In the genomic region with DNA sequence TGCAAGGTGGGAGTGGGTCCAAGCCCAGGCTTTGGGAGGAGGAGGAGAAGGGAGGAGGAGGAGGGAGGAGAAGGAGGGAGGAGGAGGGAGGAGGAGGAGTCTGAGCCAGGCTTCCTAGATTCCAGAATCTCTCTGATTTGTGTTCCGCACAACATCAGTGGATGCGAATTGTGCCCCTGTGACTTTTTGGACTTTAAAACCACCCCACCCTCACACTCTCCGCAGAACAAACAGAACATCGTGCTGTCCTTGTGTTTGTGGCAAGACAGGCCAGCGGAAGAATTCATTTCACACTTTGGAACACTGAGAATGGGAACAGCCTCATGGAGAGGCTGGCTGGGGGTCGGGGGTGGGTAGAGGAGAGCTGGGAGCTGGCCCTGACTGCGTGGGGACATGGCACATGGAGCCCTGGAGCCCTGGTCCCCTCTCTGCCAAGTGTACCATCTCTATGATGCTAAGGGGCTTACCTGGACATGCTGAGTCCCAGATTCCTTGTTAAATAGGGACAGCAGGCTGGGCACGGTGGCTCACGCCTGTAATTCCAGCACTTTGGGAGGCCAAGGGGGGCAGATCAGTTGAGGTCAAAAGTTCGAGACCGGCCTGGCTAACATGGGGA, we compare ENCODE assay signal across 20 cellular contexts. TPM values are rescaled to one million over a fixed set of nuclear protein-coding genes. Genes with fewer than 3 reads are reported as not detected.
DNase-seq lines count a peak whose midpoint lies in the region; ATAC-seq and TF ChIP-seq lines count a peak whose summit lies in the region.
"Had no signal": no experiment of that assay in that cellular context is flagged by ENCODE, and none has a peak within 500 bp of the region (broad histone marks: within the 10 kb centered on the region; RNA-seq: fewer than 3 reads in every experiment).

No MANE protein-coding gene starts in this region.

- H3K9me3 Mint-ChIP-seq in activated CD8-positive, alpha-beta memory T cell treated with anti-CD3 and anti-CD28 coated beads, Interleukin-2, amount 10 ng/mL, durations not matched to agents 7 days and 5 days (ENCODE audit: low read depth), result no peaks in the 10 kb centered on the region

- H4K20me1 ChIP-seq in hepatocyte (ENCODE audit: insufficient read depth, poor library complexity, severe bottlenecking), result no peaks in the 10 kb centered on the region
- H4K20me1 ChIP-seq: BLaER1 had no signal

- 78% methylated on average over 10 of the region's 11 CpGs for WGBS in hepatocyte (ENCODE audit: low lambda C conversion rate, missing lambda C conversion rate)
- 84% methylated on average over 11 of the region's 11 CpGs for WGBS in mesenchymal stem cell

- H3K27ac Mint-ChIP-seq in activated CD8-positive, alpha-beta memory T cell treated with anti-CD3 and anti-CD28 coated beads, Interleukin-2, amount 10 ng/mL, durations not matched to agents 7 days and 5 days, result no peak overlapping the region
- H3K27ac Mint-ChIP-seq: CD8-positive, alpha-beta T cell had no signal

- no peaks in the 10 kb centered on the region for H3K79me1 ChIP-seq in mesenchymal stem cell (replicated peaks; ENCODE audit: low read length, poor library complexity, severe bottlenecking)

- no peaks in the 10 kb centered on the region for H3K36me3 ChIP-seq in hepatocyte (replicated peaks; ENCODE audit: insufficient read depth, low read depth)
- H3K36me3 ChIP-seq in mesenchymal stem cell (ENCODE audit: control insufficient read depth in 1 of 2, insufficient read depth in 2 of 2, low read depth in 1 of 2, low read length in 2 of 2), result no peaks in the 10 kb centered on the region
- H3K36me3 ChIP-seq in upper lobe of right lung, result no peaks in the 10 kb centered on the region
- H3K36me3 ChIP-seq: BLaER1, Peyer's patch had no signal

- H3K36me3 Mint-ChIP-seq in activated CD8-positive, alpha-beta memory T cell treated with anti-CD3 and anti-CD28 coated beads, Interleukin-2, amount 10 ng/mL, durations not matched to agents 7 days and 5 days, result no peaks in the 10 kb centered on the region
- H3K36me3 Mint-ChIP-seq: CD8-positive, alpha-beta T cell had no signal

- H3K79me2 ChIP-seq in hepatocyte, result no peaks in the 10 kb centered on the region

- no peak overlapping the region for H3K9ac ChIP-seq in mesenchymal stem cell (ENCODE audit: low read length)
- H3K9ac ChIP-seq: BLaER1 had no signal

- H3K9me3 ChIP-seq in hepatocyte (ENCODE audit: low read depth) (no peaks in the 10 kb centered on the region), mesenchymal stem cell (ENCODE audit: control insufficient read depth, low read length) (peaks cover 11% of the 10 kb centered on the region), upper lobe of right lung (peaks cover 2% of the 10 kb centered on the region)

- H3K18ac ChIP-seq in mesenchymal stem cell (ENCODE audit: low read depth in 1 of 2, low read length in 2 of 2), result no peak overlapping the region

- intact Hi-C loops in upper lobe of right lung (cut with DNase I), result no loop called here

- H3K27ac ChIP-seq in hepatocyte (no peak overlapping the region), mesenchymal stem cell (ENCODE audit: low read length, poor library complexity, severe bottlenecking) (no peak overlapping the region), upper lobe of right lung (no peak overlapping the region)
- H3K27ac ChIP-seq: BLaER1, Peyer's patch had no signal

- ATAC-seq in activated CD8-positive, alpha-beta memory T cell treated with anti-CD3 and anti-CD28 coated beads, Interleukin-2, amount 10 ng/mL, durations not matched to agents 7 days and 5 days, result no peak
- ATAC-seq in upper lobe of right lung, result no peak
- no peak for ATAC-seq in GM18517 (IDR thresholded peaks at IDR 0.05; ENCODE audit: unreplicated experiment)
- no peak for ATAC-seq in GM19328 (IDR thresholded peaks at IDR 0.05; ENCODE audit: unreplicated experiment)
- ATAC-seq: CD8-positive, alpha-beta T cell; GM12878; Right ventricle myocardium inferior had no signal

- no peak overlapping the region for H3K14ac ChIP-seq in mesenchymal stem cell (ENCODE audit: low read length in 2 of 2)

- no peak overlapping the region for H4K8ac ChIP-seq in mesenchymal stem cell (ENCODE audit: low read length)

- H3K4me1 ChIP-seq in hepatocyte (ENCODE audit: insufficient read depth) (peaks cover 23% of the 10 kb centered on the region), mesenchymal stem cell (ENCODE audit: control insufficient read depth, insufficient read depth, low read depth, low read length) (peaks cover 22% of the 10 kb centered on the region), upper lobe of right lung (no peaks in the 10 kb centered on the region)
- H3K4me1 ChIP-seq: Peyer's patch had no signal

- no peak overlapping the region for H2BK120ac ChIP-seq in mesenchymal stem cell (ENCODE audit: low read depth, low read length)

- H3K4ac ChIP-seq in mesenchymal stem cell (ENCODE audit: low read depth in 1 of 2, low read length in 2 of 2), result no peak overlapping the region

- no peaks in the 10 kb centered on the region for H3K9me2 ChIP-seq in hepatocyte (replicated peaks; ENCODE audit: insufficient read depth)

- H4K91ac ChIP-seq in mesenchymal stem cell (ENCODE audit: low read length), result no peak overlapping the region

- no peak overlapping the region for H2BK5ac ChIP-seq in mesenchymal stem cell (ENCODE audit: low read depth, low read length, poor library complexity, severe bottlenecking)

- peak overlapping the region; percentile 8 for H2AK5ac ChIP-seq in mesenchymal stem cell (ENCODE audit: low read length, severe bottlenecking)

- TF ChIP-seq CTCF in hepatocyte (IDR thresholded peaks at IDR 0.05; ENCODE audit: poor library complexity), result no peak
- TF ChIP-seq CTCF in upper lobe of right lung (IDR thresholded peaks at IDR 0.05), result no peak

- peak; percentile 15 for DNase-seq in activated CD8-positive, alpha-beta memory T cell treated with anti-CD3 and anti-CD28 coated beads, Interleukin-2, amount 10 ng/mL, durations not matched to agents 7 days and 5 days
- no peak for DNase-seq in activated CD8-positive, alpha-beta memory T cell treated with anti-CD3 and anti-CD28 coated beads, Interleukin-2, amount 50 U/mL, for 4 hours
- DNase-seq in hepatocyte (ENCODE audit: low spot score) (no peak), mesenchymal stem cell (no peak), upper lobe of right lung (peak; percentile 47), T-helper 2 cell (no peak)
- DNase-seq: 8988T; CD8-positive, alpha-beta T cell; GDM1; GOT3; NCI-H1092; NCI-H2081 treated with DMSO at 0.1 percent for 48 hours; NCI-H510A treated with DMSO at 0.1 percent for 48 hours; NCI-H82; Peyer's patch had no signal

- H3K4me3 Mint-ChIP-seq in activated CD8-positive, alpha-beta memory T cell treated with anti-CD3 and anti-CD28 coated beads, Interleukin-2, amount 10 ng/mL, durations not matched to agents 7 days and 5 days, result no peak overlapping the region
- H3K4me3 Mint-ChIP-seq: CD8-positive, alpha-beta T cell had no signal

- CTCF ChIA-PET in activated CD8-positive, alpha-beta memory T cell treated with anti-CD3 and anti-CD28 coated beads, Interleukin-2, amount 10 ng/mL, durations not matched to agents 7 days and 5 days (lab: Charles Lee), result no interaction called here

- H2BK15ac ChIP-seq in mesenchymal stem cell (ENCODE audit: low read depth, poor library complexity, severe bottlenecking), result no peak overlapping the region

- H3K4me2 ChIP-seq in hepatocyte, result peak overlapping the region; percentile 25
- H3K4me2 ChIP-seq in mesenchymal stem cell (ENCODE audit: low read length, poor library complexity, severe bottlenecking), result no peak overlapping the region

- no peak overlapping the region for H3K23ac ChIP-seq in mesenchymal stem cell (ENCODE audit: low read length in 2 of 2)

- H3K27me3 ChIP-seq in hepatocyte (no peaks in the 10 kb centered on the region), mesenchymal stem cell (ENCODE audit: control insufficient read depth in 1 of 2, insufficient read depth in 1 of 2, low read length in 2 of 2) (peaks cover 0 to 60% of the 10 kb centered on the region in 2 experiments), upper lobe of right lung (no peaks in the 10 kb centered on the region)
- H3K27me3 ChIP-seq: BLaER1, Peyer's patch had no signal

- H3K4me1 Mint-ChIP-seq in activated CD8-positive, alpha-beta memory T cell treated with anti-CD3 and anti-CD28 coated beads, Interleukin-2, amount 10 ng/mL, durations not matched to agents 7 days and 5 days, result no peaks in the 10 kb centered on the region

- no peaks in the 10 kb centered on the region for H3K27me3 Mint-ChIP-seq in activated CD8-positive, alpha-beta memory T cell treated with anti-CD3 and anti-CD28 coated beads, Interleukin-2, amount 10 ng/mL, durations not matched to agents 7 days and 5 days

- H3K4me3 ChIP-seq in hepatocyte (no peak overlapping the region), mesenchymal stem cell (ENCODE audit: insufficient read depth in 1 of 2, low read depth in 1 of 2, low read length in 2 of 2) (no peak overlapping the region), upper lobe of right lung (no peak overlapping the region)
- H3K4me3 ChIP-seq: BLaER1, GM12878, Peyer's patch had no signal

- no peak overlapping the region for H2BK12ac ChIP-seq in mesenchymal stem cell (ENCODE audit: low read length in 2 of 2)

- H2AFZ ChIP-seq in hepatocyte (no peak overlapping the region), mesenchymal stem cell (ENCODE audit: low read depth, low read length) (no peak overlapping the region)

RNA-seq across cellular contexts. Expression of gene SHANK2, which starts 16.4 kb away (rescaled TPM):
- total RNA-seq in activated CD8-positive, alpha-beta memory T cell treated with anti-CD3 and anti-CD28 coated beads, Interleukin-2, amount 10 ng/mL, durations not matched to agents 7 days and 5 days, result not detected
- total RNA-seq in hepatocyte, result 11.9 and 17.3 TPM in 2 replicates
- polyA plus RNA-seq in hepatocyte, result 18.2 and 20.7 TPM in 2 replicates
- polyA plus RNA-seq in mesenchymal stem cell (2013, experiment 1 of 2), result 30.3 TPM
- polyA plus RNA-seq in mesenchymal stem cell (2013, experiment 2 of 2), result 30.2 TPM
- total RNA-seq in upper lobe of right lung, result 62.5 TPM
- total RNA-seq: CD8-positive, alpha-beta T cell had no signal

Comparison
In these comparisons a context has a peak if more than half of its experiments do, and no peak if none do; other contexts are left out.
1. DNase-seq: peak in activated CD8-positive, alpha-beta memory T cell treated with anti-CD3 and anti-CD28 coated beads, Interleukin-2, amount 10 ng/mL, durations not matched to agents 7 days and 5 days (single experiment) and upper lobe of right lung (single experiment); none in activated CD8-positive, alpha-beta memory T cell treated with anti-CD3 and anti-CD28 coated beads, Interleukin-2, amount 50 U/mL, for 4 hours (single experiment), hepatocyte (single experiment), mesenchymal stem cell (single experiment) and T-helper 2 cell (0 of 5).
2. RNA of gene SHANK2, which starts 16.4 kb away (total RNA-seq): 62.5 TPM in upper lobe of right lung (single experiment) and 11.9 to 17.3 TPM in hepatocyte; not detected in activated CD8-positive, alpha-beta memory T cell treated with anti-CD3 and anti-CD28 coated beads, Interleukin-2, amount 10 ng/mL, durations not matched to agents 7 days and 5 days; every median in the first group is over 10 times any median in the second.